10 cellular contexts compared by ENCODE assay signal in genomic region chr3:29686889-29687592, GRCh38.
DNase-seq lines count a peak whose midpoint lies in the region; ATAC-seq, FAIRE-seq and TF ChIP-seq lines count a peak whose summit lies in the region.
"Had no signal": no experiment of that assay in that cellular context is flagged by ENCODE, and none has a peak within 500 bp of the region (broad histone marks: within the 10 kb centered on the region; RNA-seq: fewer than 3 reads in every experiment).

No MANE protein-coding gene starts in this region.

- H3K27me3 Mint-ChIP-seq in CD4-positive, alpha-beta memory T cell = no peaks in the 10 kb centered on the region
- H3K27me3 Mint-ChIP-seq: activated naive CD4-positive, alpha-beta T cell treated with anti-CD3 and anti-CD28 coated beads, Interleukin-2, amount 50 U/mL, for 24 hours had no signal

- dilution Hi-C loops in endothelial cell of umbilical vein (cut with MboI; ENCODE audit: extremely low pct_ligation_motif_present, low sequenced_read_pairs) = no loop called here

- ATAC-seq in GM21360 (IDR thresholded peaks at IDR 0.05; ENCODE audit: unreplicated experiment) (peak; percentile 96), HG03457 (IDR thresholded peaks at IDR 0.05; ENCODE audit: unreplicated experiment) (peak; percentile 98)

- no peak overlapping the region for H2AFZ ChIP-seq in endothelial cell of umbilical vein (ENCODE audit: low read depth, low read length)

- no peaks in the 10 kb centered on the region for H3K79me2 ChIP-seq in endothelial cell of umbilical vein (ENCODE audit: control insufficient read depth, insufficient read depth, low read length)

- TF ChIP-seq CTCF in endothelial cell of umbilical vein (IDR thresholded peaks at IDR 0.05; ENCODE audit: extremely low read depth in 1 of 2, insufficient read depth in 1 of 2, low read depth in 1 of 2, low read length in 2 of 2) (no peak), tibial artery (IDR thresholded peaks at IDR 0.05) (no peak)

- no peaks in the 10 kb centered on the region for H3K9me1 ChIP-seq in endothelial cell of umbilical vein (replicated peaks; ENCODE audit: control insufficient read depth, extremely low read depth, insufficient read depth, low read length)

- H3K4me1 Mint-ChIP-seq in CD4-positive, alpha-beta memory T cell = no peaks in the 10 kb centered on the region
- H3K4me1 Mint-ChIP-seq: activated naive CD4-positive, alpha-beta T cell treated with anti-CD3 and anti-CD28 coated beads, Interleukin-2, amount 50 U/mL, for 24 hours had no signal

- peaks cover 0 to 1% (median 0%) of the 10 kb centered on the region in 8 donors for H3K9me3 Mint-ChIP-seq in CD4-positive, alpha-beta memory T cell
- H3K9me3 Mint-ChIP-seq: activated naive CD4-positive, alpha-beta T cell treated with anti-CD3 and anti-CD28 coated beads, Interleukin-2, amount 50 U/mL, for 24 hours had no signal

- CTCF ChIA-PET in endothelial cell of umbilical vein (lab: Charles Lee) = interaction anchor here (0.8 to 1.4 kb wide), 2 partner anchors 8 to 72 kb away, joined by 3 read pairs; no protein-coding TSS in a partner anchor
- CTCF ChIA-PET in CD4-positive, alpha-beta memory T cell (lab: Charles Lee; ENCODE audit: partially characterized antibody) = no interaction called here

- TSS peak; percentile 20 for BruUV-seq in endothelial cell of umbilical vein (replicated peaks; lab: Mats Ljungman, UMichigan)

- H3K4me2 ChIP-seq in endothelial cell of umbilical vein (ENCODE audit: insufficient read depth, low read length) = peak overlapping the region; percentile 10

- TF ChIP-seq POLR2A in endothelial cell of umbilical vein (IDR thresholded peaks at IDR 0.05; ENCODE audit: low read depth, low read length) = no peak

- H3K9ac ChIP-seq in endothelial cell of umbilical vein (replicated peaks; ENCODE audit: extremely low read depth, insufficient read depth, low read length) = no peak overlapping the region

- H3K27ac Mint-ChIP-seq in CD4-positive, alpha-beta memory T cell = no peak overlapping the region
- H3K27ac Mint-ChIP-seq: activated naive CD4-positive, alpha-beta T cell treated with anti-CD3 and anti-CD28 coated beads, Interleukin-2, amount 50 U/mL, for 24 hours had no signal

- POLR2A ChIA-PET in endothelial cell of umbilical vein (lab: Charles Lee) = no interaction called here
- POLR2A ChIA-PET in CD4-positive, alpha-beta memory T cell (lab: Charles Lee; ENCODE audit: partially characterized antibody) = no interaction called here

- DNase-seq in ELR (ENCODE audit: low read depth) (peak; percentile 49), endothelial cell of umbilical vein (ENCODE audit: low read depth, low spot score) (peak; percentile 83), tibial artery (no peak), NCI-H2029 treated with DMSO at 0.1 percent for 48 hours (lab: John Stamatoyannopoulos, UW) (no peak)
- no peak for DNase-seq in CD4-positive, alpha-beta memory T cell
- no peak for DNase-seq in activated CD4-positive, CD25-positive, alpha-beta regulatory T cell (lab: John Stamatoyannopoulos, UW)

- H3K4me3 Mint-ChIP-seq in CD4-positive, alpha-beta memory T cell = no peak overlapping the region
- H3K4me3 Mint-ChIP-seq: activated naive CD4-positive, alpha-beta T cell treated with anti-CD3 and anti-CD28 coated beads, Interleukin-2, amount 50 U/mL, for 24 hours had no signal

- H3K4me1 ChIP-seq in endothelial cell of umbilical vein (ENCODE audit: control insufficient read depth, extremely low read depth, insufficient read depth, low read length) = peaks cover 40% of the 10 kb centered on the region
- H3K4me1 ChIP-seq in tibial artery = peaks cover 0 to 45% (median 16%) of the 10 kb centered on the region in 4 donors
- no peaks in the 10 kb centered on the region for H3K4me1 ChIP-seq in CD4-positive, alpha-beta memory T cell (ENCODE audit: insufficient read depth, low read length)

- H3K27me3 ChIP-seq in endothelial cell of umbilical vein (ENCODE audit: control insufficient read depth in 2 of 2, insufficient read depth in 2 of 2, low read length in 2 of 2) (no peaks in the 10 kb centered on the region), tibial artery (no peaks in the 10 kb centered on the region)
- no peaks in the 10 kb centered on the region for H3K27me3 ChIP-seq in CD4-positive, alpha-beta memory T cell (ENCODE audit: insufficient read depth, low read length)

- H3K36me3 Mint-ChIP-seq in CD4-positive, alpha-beta memory T cell = no peaks in the 10 kb centered on the region
- H3K36me3 Mint-ChIP-seq: activated naive CD4-positive, alpha-beta T cell treated with anti-CD3 and anti-CD28 coated beads, Interleukin-2, amount 50 U/mL, for 24 hours had no signal

- H3K27ac ChIP-seq in endothelial cell of umbilical vein (ENCODE audit: insufficient read depth, low read depth, low read length) (peak overlapping the region; percentile 53), tibial artery (peak overlapping the region in 1 of 2 donors; percentile 2)
- no peak overlapping the region for H3K27ac ChIP-seq in CD4-positive, alpha-beta memory T cell (ENCODE audit: low read depth, low read length)

- H4K20me1 ChIP-seq in endothelial cell of umbilical vein (replicated peaks; ENCODE audit: control insufficient read depth, extremely low read depth, insufficient read depth, low read length) = no peaks in the 10 kb centered on the region

- no peak for FAIRE-seq in endothelial cell of umbilical vein (lab: Jason Lieb, UNC)

- H3K9me3 ChIP-seq in endothelial cell of umbilical vein (replicated peaks; ENCODE audit: control insufficient read depth, insufficient read depth, low read length) = no peaks in the 10 kb centered on the region
- H3K9me3 ChIP-seq in tibial artery = no peaks in the 10 kb centered on the region
- H3K9me3 ChIP-seq in CD4-positive, alpha-beta memory T cell (ENCODE audit: control insufficient read depth in 1 of 2, low read length in 2 of 2) = no peaks in the 10 kb centered on the region
- H3K9me3 ChIP-seq: HAP-1 had no signal

- H3K36me3 ChIP-seq in endothelial cell of umbilical vein (ENCODE audit: control insufficient read depth in 2 of 2, extremely low read depth in 1 of 2, insufficient read depth in 2 of 2, low read length in 2 of 2) = no peaks in the 10 kb centered on the region
- H3K36me3 ChIP-seq in tibial artery = no peaks in the 10 kb centered on the region
- no peaks in the 10 kb centered on the region for H3K36me3 ChIP-seq in CD4-positive, alpha-beta memory T cell (ENCODE audit: insufficient read depth, low read length)
- H3K36me3 ChIP-seq: HAP-1 had no signal

- intact Hi-C loops in endothelial cell of umbilical vein (cut with micrococcal nuclease) = loop anchor here (2.0 kb wide), 1 partner anchor 406 kb away; the partner anchor contains the start of gene RBMS3
- intact Hi-C loops in tibial artery (cut with DNase I; ENCODE audit: low total_unique reads) = no loop called here
- intact Hi-C loops in CD4-positive, alpha-beta memory T cell (cut with micrococcal nuclease) = no loop called here

- H3K4me3 ChIP-seq in endothelial cell of umbilical vein (replicated peaks in 1 of 3; ENCODE audit: insufficient read depth in 1 of 3, low read depth in 1 of 3, low read length in 3 of 3) = no peak overlapping the region
- H3K4me3 ChIP-seq in tibial artery = no peak overlapping the region
- H3K4me3 ChIP-seq in CD4-positive, alpha-beta memory T cell (ENCODE audit: low read length in 2 of 2) = no peak overlapping the region
- H3K4me3 ChIP-seq: HAP-1 had no signal

TF ChIP-seq in endothelial cell of umbilical vein, 7 proteins besides CTCF, POLR2A, EP300 and RAD21:
- TF ChIP-seq JUN (IDR thresholded peaks at IDR 0.05; ENCODE audit: borderline replicate concordance, insufficient read depth, insufficient read length, low read depth) (peak; percentile 43), GATA2 (IDR thresholded peaks at IDR 0.05; ENCODE audit: insufficient read depth, insufficient read length, low read depth, low read length) (no peak), EZH2 (IDR thresholded peaks at IDR 0.05; ENCODE audit: borderline replicate concordance, low read depth, low read length, severe bottlenecking) (no peak), FOS (IDR thresholded peaks at IDR 0.05; ENCODE audit: borderline replicate concordance, insufficient read depth, low read length) (no peak), POLR2AphosphoS5 (IDR thresholded peaks at IDR 0.05; ENCODE audit: insufficient read depth, low read depth, low read length) (no peak)

Comparison
In these comparisons a context has a peak if more than half of its experiments do, and no peak if none do; other contexts are left out.
1. DNase-seq: peak in ELR (single experiment) and endothelial cell of umbilical vein (single experiment); none in tibial artery (0 of 2), CD4-positive, alpha-beta memory T cell (0 of 5), activated CD4-positive, CD25-positive, alpha-beta regulatory T cell (0 of 4) and NCI-H2029 treated with DMSO at 0.1 percent for 48 hours (single experiment).